11 cellular contexts compared by ENCODE assay signal in genomic region chr18:9108911-9109310, GRCh38. TPM values are rescaled to one million over a fixed set of nuclear protein-coding genes. Genes with fewer than 3 reads are reported as not detected.
A peak's percentile ranks its signal among the peaks of the same experiment; 100 is the strongest.
DNase-seq lines count a peak whose midpoint lies in the region; ATAC-seq and TF ChIP-seq lines count a peak whose summit lies in the region.
"Had no signal": no experiment of that assay in that cellular context is flagged by ENCODE, and none has a peak within 500 bp of the region (broad histone marks: within the 10 kb centered on the region; RNA-seq: fewer than 3 reads in every experiment).

No MANE protein-coding gene starts in this region.

- no peaks in the 10 kb centered on the region for H3K9me3 ChIP-seq in muscle layer of duodenum (ENCODE audit: control insufficient read depth in 1 of 2, low read length in 2 of 2)
- no peaks in the 10 kb centered on the region for H3K9me3 ChIP-seq in WERI-Rb-1 (ENCODE audit: severe bottlenecking)

- ATAC-seq in GM23338 (peak; percentile 28; the same call in 2 of the 3 replicates), left colon (no peak)

- H3K4me2 ChIP-seq in GM23338, result peak overlapping the region; percentile 71

- peaks cover 10% of the 10 kb centered on the region; the same call in 1 of the 2 replicates for H3K36me3 ChIP-seq in ACC112 (ENCODE audit: insufficient read depth, low read length)
- no peaks in the 10 kb centered on the region for H3K36me3 ChIP-seq in GM23338 (ENCODE audit: insufficient read depth)
- H3K36me3 ChIP-seq in muscle layer of duodenum (ENCODE audit: control insufficient read depth in 1 of 2, insufficient read depth in 2 of 2, low read length in 2 of 2), result no peaks in the 10 kb centered on the region
- H3K36me3 ChIP-seq in WERI-Rb-1, result peaks cover 7% of the 10 kb centered on the region; the same call in 1 of the 2 replicates

- intact Hi-C loops in left colon (cut with DNase I, micrococcal nuclease), result no loop called here

- peaks cover 68% of the 10 kb centered on the region for H3K4me1 Mint-ChIP-seq in GM23338
- peaks cover 88% of the 10 kb centered on the region for H3K4me1 Mint-ChIP-seq in activated naive CD8-positive, alpha-beta T cell treated with anti-CD3 and anti-CD28 coated beads for 36 hours

- H3K9me3 Mint-ChIP-seq in GM23338, result no peaks in the 10 kb centered on the region
- H3K9me3 Mint-ChIP-seq in activated naive CD8-positive, alpha-beta T cell treated with anti-CD3 and anti-CD28 coated beads for 36 hours, result peaks cover 2% of the 10 kb centered on the region

- TF ChIP-seq CTCF in GM23338 (conservative IDR thresholded peaks at IDR 0.05; ENCODE audit: low read depth in 2 of 2) (no peak), WERI-Rb-1 (IDR thresholded peaks at IDR 0.05; ENCODE audit: low read depth, low read length) (no peak)

- H3K27ac ChIP-seq in ACC112 (ENCODE audit: low read depth, low read length) (peak overlapping the region; percentile 78), GM23338 (ENCODE audit: low read depth) (peak overlapping the region; percentile 52), muscle layer of duodenum (ENCODE audit: low read length) (peak overlapping the region; percentile 65), WERI-Rb-1 (no peak overlapping the region)
- H3K27ac ChIP-seq: parathyroid adenoma had no signal

- H3K4me1 ChIP-seq in ACC112 (ENCODE audit: control insufficient read depth, insufficient read depth, low read length, unreplicated experiment) (peaks cover 67% of the 10 kb centered on the region), GM23338 (ENCODE audit: insufficient read depth) (peaks cover 77% of the 10 kb centered on the region), muscle layer of duodenum (ENCODE audit: control insufficient read depth in 1 of 2, insufficient read depth in 2 of 2, low read length in 2 of 2) (peaks cover 25 to 80% of the 10 kb centered on the region in 2 donors)

- H3K4me3 ChIP-seq in ACC112 (ENCODE audit: low read depth, low read length) (peak overlapping the region; percentile 58), GM23338 (peak overlapping the region; percentile 29), muscle layer of duodenum (ENCODE audit: low read depth in 1 of 2, low read length in 2 of 2) (no peak overlapping the region), WERI-Rb-1 (ENCODE audit: low read depth, low read length) (no peak overlapping the region)

- H3K27ac Mint-ChIP-seq in GM23338, result peak overlapping the region; percentile 37
- H3K27ac Mint-ChIP-seq in activated naive CD8-positive, alpha-beta T cell treated with anti-CD3 and anti-CD28 coated beads for 36 hours, result peak overlapping the region; percentile 73

- peaks cover 51% of the 10 kb centered on the region for H4K20me1 ChIP-seq in GM23338 (replicated peaks; ENCODE audit: insufficient read depth)

- H3K27me3 ChIP-seq in ACC112 (ENCODE audit: insufficient read depth, low read length), result no peaks in the 10 kb centered on the region
- H3K27me3 ChIP-seq in GM23338 (ENCODE audit: insufficient read depth), result no peaks in the 10 kb centered on the region
- no peaks in the 10 kb centered on the region for H3K27me3 ChIP-seq in muscle layer of duodenum (ENCODE audit: low read depth, low read length)
- H3K27me3 ChIP-seq in WERI-Rb-1 (ENCODE audit: insufficient read depth, low read depth, severe bottlenecking), result no peaks in the 10 kb centered on the region

- H2AFZ ChIP-seq in ACC112 (ENCODE audit: low read length, unreplicated experiment), result no peak overlapping the region
- no peak overlapping the region for H2AFZ ChIP-seq in GM23338
- H2AFZ ChIP-seq: parathyroid adenoma had no signal

- H3K79me2 ChIP-seq in ACC112 (ENCODE audit: control insufficient read depth, insufficient read depth, low read length, unreplicated experiment) (peaks cover 100% of the 10 kb centered on the region), GM23338 (replicated peaks; ENCODE audit: insufficient read depth) (peaks cover 100% of the 10 kb centered on the region)

- H3K36me3 Mint-ChIP-seq in GM23338 (ENCODE audit: low read depth), result peaks cover 27% of the 10 kb centered on the region
- H3K36me3 Mint-ChIP-seq in activated naive CD8-positive, alpha-beta T cell treated with anti-CD3 and anti-CD28 coated beads for 36 hours, result peaks cover 85% of the 10 kb centered on the region

- DNase-seq in GM23338 (ENCODE audit: low spot score), result no peak
- DNase-seq in activated naive CD8-positive, alpha-beta T cell treated with anti-CD3 and anti-CD28 coated beads for 36 hours, result no peak
- DNase-seq in left colon, result no peak
- DNase-seq in effector CD8-positive, alpha-beta T cell (lab: John Stamatoyannopoulos, UW), result no peak
- DNase-seq in WERI-Rb-1, result no peak
- no peak for DNase-seq in occipital lobe (lab: John Stamatoyannopoulos, UW)
- DNase-seq: caudate nucleus; stimulated activated CD4-positive, alpha-beta T cell treated with anti-CD3 and anti-CD28 coated beads, Interleukin-4, amount 100 ng/mL, for 24 hours had no signal

- peaks cover 2% of the 10 kb centered on the region for H3K27me3 Mint-ChIP-seq in GM23338 (ENCODE audit: insufficient read depth, low read depth, poor library complexity)
- no peaks in the 10 kb centered on the region for H3K27me3 Mint-ChIP-seq in activated naive CD8-positive, alpha-beta T cell treated with anti-CD3 and anti-CD28 coated beads for 36 hours

- no peaks in the 10 kb centered on the region for H3K9me2 ChIP-seq in GM23338 (ENCODE audit: insufficient read depth)

- peak overlapping the region; percentile 7; the same call in 1 of the 3 replicates for H3K4me3 Mint-ChIP-seq in GM23338
- H3K4me3 Mint-ChIP-seq in activated naive CD8-positive, alpha-beta T cell treated with anti-CD3 and anti-CD28 coated beads for 36 hours, result peak overlapping the region; percentile 32

- no peaks in the 10 kb centered on the region for H3F3A ChIP-seq in GM23338 (replicated peaks; ENCODE audit: low read depth)

TF ChIP-seq in GM23338, 12 proteins besides CTCF, POLR2A, EP300 and RAD21 (continues in another document):
- TF ChIP-seq POLR2AphosphoS5 (IDR thresholded peaks at IDR 0.05; ENCODE audit: low read depth) (no peak), CREB1 (CRISPR knock-in tag; IDR thresholded peaks at IDR 0.05; ENCODE audit: low read depth) (no peak), JUNB (IDR thresholded peaks at IDR 0.05; ENCODE audit: unreplicated experiment) (no peak), REST (IDR thresholded peaks at IDR 0.05; ENCODE audit: unreplicated experiment) (no peak)

RNA-seq across cellular contexts. Expression of gene NDUFV2, which starts 6.4 kb away (rescaled TPM):
- 157 and 169 TPM in 2 replicates for total RNA-seq in GM23338 (2014; rRNA removed; shearing (Covaris generic))
- 535 and 577 TPM in 2 replicates for polyA plus RNA-seq in GM23338 (2016; fragmentation: Nextera tagmentation; extraction: Ambion mirVana)
- total RNA-seq in activated naive CD8-positive, alpha-beta T cell treated with anti-CD3 and anti-CD28 coated beads for 36 hours, result 100 to 1,000 TPM; 302 to 307 TPM
- total RNA-seq in left colon (100 to 1,000 TPM; 167 to 191 TPM), occipital lobe (95.1 TPM)

RNA-seq across cellular contexts. Expression of gene ANKRD12, which starts 27.7 kb away (rescaled TPM):
- 17.2 and 23.9 TPM in 2 replicates for total RNA-seq in GM23338 (2014; rRNA removed; shearing (Covaris generic))
- polyA plus RNA-seq in GM23338 (2016; fragmentation: Nextera tagmentation; extraction: Ambion mirVana), result 57.9 and 92.4 TPM in 2 replicates
- total RNA-seq in activated naive CD8-positive, alpha-beta T cell treated with anti-CD3 and anti-CD28 coated beads for 36 hours, result 10 to 100 TPM; 33.1 to 33.9 TPM
- total RNA-seq in left colon (10 to 100 TPM; 44.7 to 64.3 TPM), occipital lobe (186 TPM)

Comparison
In these comparisons a context has a peak if more than half of its experiments do, and no peak if none do; other contexts are left out.
1. H3K4me3 ChIP-seq: peak in ACC112 (single experiment) and GM23338 (single experiment); none in muscle layer of duodenum (0 of 2) and WERI-Rb-1 (single experiment).